ENCODE assay signal across 17 cellular contexts in genomic region chr6:2861822-2862164, GRCh38. TPM values are rescaled to one million over a fixed set of nuclear protein-coding genes. Genes with fewer than 3 reads are reported as not detected.
DNase-seq lines count a peak whose midpoint lies in the region; ATAC-seq, FAIRE-seq and TF ChIP-seq lines count a peak whose summit lies in the region.
"Had no signal": no experiment of that assay in that cellular context is flagged by ENCODE, and none has a peak within 500 bp of the region (broad histone marks: within the 10 kb centered on the region; RNA-seq: fewer than 3 reads in every experiment).

No MANE protein-coding gene starts in this region.

- no peak overlapping the region for H3K4ac ChIP-seq in mesendoderm (ENCODE audit: low read depth, low read length)

- no CpG with 5 or more reads among the region's 1 CpG for WGBS in mesendoderm (ENCODE audit: extremely low coverage, insufficient coverage, low lambda C conversion rate)

- no peak overlapping the region for H3K56ac ChIP-seq in mesendoderm (ENCODE audit: low read length)

- no peaks in the 10 kb centered on the region for H3K36me3 ChIP-seq in mesendoderm (ENCODE audit: control insufficient read depth, insufficient read depth, low read length)
- H3K36me3 ChIP-seq: adrenal gland, BE2C had no signal

- no peaks in the 10 kb centered on the region for H3K9me3 Mint-ChIP-seq in CD4-positive, alpha-beta T cell
- peaks cover 6% of the 10 kb centered on the region for H3K9me3 Mint-ChIP-seq in activated CD8-positive, alpha-beta T cell treated with anti-CD3 and anti-CD28 coated beads for 36 hours

- no peaks in the 10 kb centered on the region for H3K79me1 ChIP-seq in mesendoderm (ENCODE audit: low read length)

- no peaks in the 10 kb centered on the region for H3K79me2 ChIP-seq in mesendoderm (ENCODE audit: control insufficient read depth, insufficient read depth, low read length)

- no peaks in the 10 kb centered on the region for H3K9me3 ChIP-seq in CD4-positive, alpha-beta T cell (ENCODE audit: control insufficient read depth, low read length)
- H3K9me3 ChIP-seq: adrenal gland, BE2C had no signal

- DNase-seq in CD4-positive, alpha-beta T cell: no peak
- DNase-seq in GM12892 (ENCODE audit: insufficient read length) (no peak), mesendoderm (no peak), iPS-NIHi7 (ENCODE audit: extremely low spot score) (no peak), DMS79 treated with DMSO at 0.1 percent for 48 hours (lab: John Stamatoyannopoulos, UW) (no peak), NCI-H526 (lab: John Stamatoyannopoulos, UW) (no peak)
- no peak for DNase-seq in activated CD8-positive, alpha-beta T cell treated with anti-CD3 and anti-CD28 coated beads for 36 hours
- DNase-seq: adrenal gland; BE2C; central memory CD4-positive, alpha-beta T cell; foreskin fibroblast; left ventricle myocardium superior; NCI-H1417; SHP77 treated with DMSO at 0.1 percent for 48 hours had no signal

- no peak overlapping the region for H3K9ac ChIP-seq in mesendoderm (ENCODE audit: low read length)

- peak overlapping the region; percentile 53 for H3K27ac ChIP-seq in CD4-positive, alpha-beta T cell (ENCODE audit: low read depth, low read length)
- H3K27ac ChIP-seq in mesendoderm (ENCODE audit: low read depth, low read length): no peak overlapping the region
- H3K27ac ChIP-seq: adrenal gland had no signal

- no peak overlapping the region for H3K18ac ChIP-seq in mesendoderm (ENCODE audit: low read length)

- peak overlapping the region; percentile 62 for H3K4me3 Mint-ChIP-seq in CD4-positive, alpha-beta T cell
- H3K4me3 Mint-ChIP-seq in activated CD8-positive, alpha-beta T cell treated with anti-CD3 and anti-CD28 coated beads for 36 hours: peak overlapping the region; percentile 46

- H3K23ac ChIP-seq in mesendoderm (ENCODE audit: low read length): no peak overlapping the region

- no peaks in the 10 kb centered on the region for H3K27me3 Mint-ChIP-seq in CD4-positive, alpha-beta T cell
- H3K27me3 Mint-ChIP-seq in activated CD8-positive, alpha-beta T cell treated with anti-CD3 and anti-CD28 coated beads for 36 hours: no peaks in the 10 kb centered on the region

- POLR2A ChIA-PET in CD4-positive, alpha-beta T cell (lab: Charles Lee): interaction anchor here (0.6 to 2.0 kb wide), 9 partner anchors 8 to 165 kb away, joined by 3 to 11 read pairs (median 6); partner anchors contain the start of gene SERPINB1
- POLR2A ChIA-PET in activated CD8-positive, alpha-beta T cell treated with anti-CD3 and anti-CD28 coated beads for 36 hours (lab: Charles Lee): interaction anchor here (0.6 to 2.4 kb wide), 4 partner anchors 13 to 78 kb away, joined by 4 to 9 read pairs (median 6); partner anchors contain the start of gene SERPINB9

- CTCF ChIA-PET in CD4-positive, alpha-beta T cell (lab: Charles Lee): interaction anchor here (1.4 to 2.2 kb wide), 3 partner anchors 16 to 73 kb away, joined by 3 to 8 read pairs (median 6); no protein-coding TSS in a partner anchor
- CTCF ChIA-PET in activated CD8-positive, alpha-beta T cell treated with anti-CD3 and anti-CD28 coated beads for 36 hours (lab: Charles Lee): interaction anchor here (1.5 to 3.9 kb wide), 2 partner anchors 15 to 78 kb away, joined by 4 to 12 read pairs; no protein-coding TSS in a partner anchor

- no peaks in the 10 kb centered on the region for H3K36me3 Mint-ChIP-seq in CD4-positive, alpha-beta T cell (ENCODE audit: low read depth)
- H3K36me3 Mint-ChIP-seq in activated CD8-positive, alpha-beta T cell treated with anti-CD3 and anti-CD28 coated beads for 36 hours (ENCODE audit: low read depth): peaks cover 7% of the 10 kb centered on the region

- H4K8ac ChIP-seq in mesendoderm (ENCODE audit: low read depth, low read length): no peak overlapping the region

- peaks cover 8% of the 10 kb centered on the region for H3K4me1 ChIP-seq in mesendoderm (ENCODE audit: control insufficient read depth, low read depth, low read length)

- no peaks in the 10 kb centered on the region for H3K27me3 ChIP-seq in CD4-positive, alpha-beta T cell (ENCODE audit: control insufficient read depth, insufficient read depth, low read length)
- H3K27me3 ChIP-seq in mesendoderm (ENCODE audit: insufficient read depth, low read length, poor library complexity): no peaks in the 10 kb centered on the region
- H3K27me3 ChIP-seq: adrenal gland, BE2C had no signal

- intact Hi-C loops in CD4-positive, alpha-beta T cell (cut with DNase I, micrococcal nuclease): no loop called here
- intact Hi-C loops in activated CD8-positive, alpha-beta T cell treated with anti-CD3 and anti-CD28 coated beads for 36 hours (cut with micrococcal nuclease): no loop called here

- FAIRE-seq in GM12892 (lab: Jason Lieb, UNC): peak; percentile 46
- FAIRE-seq: endometrium had no signal

- peak; percentile 12 for ATAC-seq in CD4-positive, alpha-beta T cell (ENCODE audit: poor library complexity)
- ATAC-seq in activated CD8-positive, alpha-beta T cell treated with anti-CD3 and anti-CD28 coated beads for 36 hours: no peak
- no peak for ATAC-seq in GM18511 (IDR thresholded peaks at IDR 0.05; ENCODE audit: unreplicated experiment)
- ATAC-seq: left ventricle myocardium superior had no signal

- H3K4me2 ChIP-seq in mesendoderm (ENCODE audit: low read length): no peak overlapping the region

- H3K4me3 ChIP-seq in mesendoderm (ENCODE audit: low read length): no peak overlapping the region
- H3K4me3 ChIP-seq: adrenal gland had no signal

- no peak overlapping the region for H2BK15ac ChIP-seq in mesendoderm (replicated peaks; ENCODE audit: low read depth)

- no peak for TF ChIP-seq CTCF in CD4-positive, alpha-beta T cell (IDR thresholded peaks at IDR 0.05)
- TF ChIP-seq CTCF in activated CD8-positive, alpha-beta T cell treated with anti-CD3 and anti-CD28 coated beads for 36 hours (IDR thresholded peaks at IDR 0.05): no peak

- H2BK5ac ChIP-seq in mesendoderm (ENCODE audit: low read length): no peak overlapping the region

- H3K27ac Mint-ChIP-seq in CD4-positive, alpha-beta T cell: peak overlapping the region; percentile 95
- H3K27ac Mint-ChIP-seq in activated CD8-positive, alpha-beta T cell treated with anti-CD3 and anti-CD28 coated beads for 36 hours: peak overlapping the region; percentile 88

- H4K5ac ChIP-seq in mesendoderm (ENCODE audit: low read length): no peak overlapping the region

- TF ChIP-seq POLR2A in GM12892 (IDR thresholded peaks at IDR 0.05; ENCODE audit: low read depth, low read length): no peak

- no peak overlapping the region for H2BK120ac ChIP-seq in mesendoderm (ENCODE audit: low read depth, low read length)

- peak overlapping the region; percentile 32 for H2AK5ac ChIP-seq in mesendoderm (ENCODE audit: low read length)

- H3K4me1 Mint-ChIP-seq in CD4-positive, alpha-beta T cell (ENCODE audit: low read depth): peaks cover 85% of the 10 kb centered on the region
- H3K4me1 Mint-ChIP-seq in activated CD8-positive, alpha-beta T cell treated with anti-CD3 and anti-CD28 coated beads for 36 hours (ENCODE audit: low read depth): peaks cover 88% of the 10 kb centered on the region

RNA-seq across cellular contexts. Expression of gene SERPINB1, which starts 20.1 kb away (rescaled TPM):
- total RNA-seq in CD4-positive, alpha-beta T cell: 10 to 100 TPM; 58.3 to 58.4 TPM
- polyA plus RNA-seq in GM12892 (2012; ENCODE audit: missing spikeins): 7.5 TPM
- total RNA-seq in activated CD8-positive, alpha-beta T cell treated with anti-CD3 and anti-CD28 coated beads for 36 hours: 10 to 100 TPM; 55.8 to 60.0 TPM
- polyA plus RNA-seq in mesendoderm (2013, experiment 1 of 2): 13.7 TPM
- polyA plus RNA-seq in mesendoderm (2013, experiment 2 of 2): 12.7 TPM
- polyA plus RNA-seq: neural cell had no signal

RNA-seq across cellular contexts. Expression of gene SERPINB9, which starts 41.3 kb away (rescaled TPM):
- total RNA-seq in CD4-positive, alpha-beta T cell: 10 to 100 TPM; 25.8 to 27.4 TPM
- 13.7 TPM for polyA plus RNA-seq in GM12892 (2012; ENCODE audit: missing spikeins)
- total RNA-seq in activated CD8-positive, alpha-beta T cell treated with anti-CD3 and anti-CD28 coated beads for 36 hours: 10 to 100 TPM; 65.7 to 70.3 TPM
- 281 TPM for polyA plus RNA-seq in mesendoderm (2013, experiment 1 of 2)
- polyA plus RNA-seq in mesendoderm (2013, experiment 2 of 2): 280 TPM
